In the genomic region with DNA sequence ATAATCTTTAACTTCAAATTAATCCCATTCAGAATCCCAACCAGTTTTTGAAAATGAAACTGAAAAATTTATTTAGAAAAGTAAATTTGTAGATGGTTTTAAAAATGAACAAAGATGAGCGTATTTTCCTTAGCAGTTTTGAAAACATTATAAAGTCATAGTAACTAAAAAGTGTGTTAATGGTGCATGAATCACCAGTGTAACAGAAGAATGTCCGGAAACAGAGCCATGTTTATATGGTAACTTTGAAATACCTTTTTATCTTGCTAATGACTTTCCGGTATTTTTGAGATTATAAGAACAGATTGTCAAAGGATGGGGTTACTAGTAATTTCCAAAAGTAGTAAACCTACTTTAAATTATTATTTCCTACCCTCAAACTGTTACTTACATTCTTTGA, we compare ENCODE assay signal across 14 cellular contexts.
"Had no signal": no experiment of that assay in that cellular context is flagged by ENCODE, and none has a peak within 500 bp of the region (broad histone marks: within the 10 kb centered on the region; RNA-seq: fewer than 3 reads in every experiment).

No MANE protein-coding gene starts in this region.

- ATAC-seq: activated T-helper 17 cell treated with anti-CD3 and anti-CD28 coated beads, Interleukin-2, amount 50 U/mL, for 72 hours; left ventricle myocardium superior; pancreas; T-helper 17 cell; WTC11 had no signal

- H3K27me3 Mint-ChIP-seq: activated T-helper 17 cell treated with anti-CD3 and anti-CD28 coated beads, Interleukin-2, amount 50 U/mL, for 72 hours; brain; T-helper 17 cell had no signal

- H3K4me1 Mint-ChIP-seq: activated T-helper 17 cell treated with anti-CD3 and anti-CD28 coated beads, Interleukin-2, amount 50 U/mL, for 72 hours; brain; mesothelial cell of epicardium; neural progenitor cell; T-helper 17 cell; WTC11 had no signal

- H3K4me3 Mint-ChIP-seq: activated T-helper 17 cell treated with anti-CD3 and anti-CD28 coated beads, Interleukin-2, amount 50 U/mL, for 72 hours; brain; mesothelial cell of epicardium; neural progenitor cell; T-helper 17 cell; WTC11 had no signal

- H3K4me3 ChIP-seq: adrenal gland, neural progenitor cell, pancreas, thyroid gland, uterus had no signal

- DNase-seq: activated CD4-positive, alpha-beta T cell treated with anti-CD3 and anti-CD28 coated beads for 48 hours; activated naive CD4-positive, alpha-beta T cell treated with anti-CD3 and anti-CD28 coated beads, Interleukin-2, amount 50 U/mL, for 16 hours; adrenal gland; cerebellar nuclear complex; left ventricle myocardium superior; pancreas; T-helper 17 cell; thyroid gland; uterus had no signal

- H3K27ac Mint-ChIP-seq: activated T-helper 17 cell treated with anti-CD3 and anti-CD28 coated beads, Interleukin-2, amount 50 U/mL, for 72 hours; brain; mesothelial cell of epicardium; neural progenitor cell; T-helper 17 cell; WTC11 had no signal

- H3K9me3 Mint-ChIP-seq: brain, mesothelial cell of epicardium, neural progenitor cell, WTC11 had no signal
